26 cellular contexts compared by ENCODE assay signal in genomic region chr4:30818541-30818940, GRCh38.
"Had no signal": no experiment of that assay in that cellular context is flagged by ENCODE, and none has a peak within 500 bp of the region (broad histone marks: within the 10 kb centered on the region; RNA-seq: fewer than 3 reads in every experiment).

No MANE protein-coding gene starts in this region.

- H3K36me3 ChIP-seq: ascending aorta had no signal

- H3K4me3 ChIP-seq: ascending aorta had no signal

- DNase-seq: activated B cell treated with CpG ODN at 0.5 μM for 24 hours; activated CD4-positive, alpha-beta memory T cell treated with anti-CD3 and anti-CD28 coated beads, Interleukin-2, amount 10 ng/mL, durations not matched to agents 7 days and 5 days; activated CD4-positive, alpha-beta T cell treated with anti-CD3 and anti-CD28 coated beads for 36 hours; activated CD4-positive, alpha-beta T cell treated with anti-CD3 and anti-CD28 coated beads for 48 hours; activated CD4-positive, alpha-beta T cell treated with anti-CD3 and anti-CD28 coated beads, Interleukin-2, amount 10 ng/mL, durations not matched to agents 7 days and 5 days; activated CD4-positive, alpha-beta T cell treated with anti-CD3 and anti-CD28 coated beads, Interleukin-2, amount 50 U/mL, for 48 hours; activated CD4-positive, CD25-positive, alpha-beta regulatory T cell treated with anti-CD3 and anti-CD28 coated beads, Interleukin-2, amount 50 U/mL, for 72 hours; activated CD8-positive, alpha-beta memory T cell treated with anti-CD3 and anti-CD28 coated beads for 24 hours; activated CD8-positive, alpha-beta memory T cell treated with anti-CD3 and anti-CD28 coated beads, Interleukin-2, amount 10 ng/mL, durations not matched to agents 7 days and 5 days; activated CD8-positive, alpha-beta memory T cell treated with anti-CD3 and anti-CD28 coated beads, Interleukin-2, amount 50 U/mL, for 48 hours; activated CD8-positive, alpha-beta T cell treated with anti-CD3 and anti-CD28 coated beads, Interleukin-2, amount 10 ng/mL, durations not matched to agents 7 days and 5 days; activated effector memory CD4-positive, alpha-beta T cell treated with Interleukin-2 at 50 U/mL for 16 hours; activated gamma-delta T cell; activated naive CD4-positive, alpha-beta T cell treated with anti-CD3 and anti-CD28 coated beads, Interleukin-2, amount 10 ng/mL, durations not matched to agents 7 days and 5 days; activated naive CD4-positive, alpha-beta T cell treated with Interleukin-2 at 50 U/mL for 16 hours; activated naive CD8-positive, alpha-beta T cell treated with anti-CD3 and anti-CD28 coated beads, Interleukin-2, amount 10 ng/mL, durations not matched to agents 7 days and 5 days; activated naive CD8-positive, alpha-beta T cell treated with anti-CD3 and anti-CD28 coated beads, Interleukin-2, amount 50 U/mL, for 24 hours; activated T-cell treated with anti-CD3 and anti-CD28 coated beads, Interleukin-2, amount 50 U/mL, for 24 hours; activated T-cell treated with anti-CD3 and anti-CD28 coated beads, Interleukin-2, amount 50 U/mL, for 48 hours; amygdala; anterior cingulate cortex; central memory CD4-positive, alpha-beta T cell; T-helper 2 cell; T-helper 9 cell had no signal

- H3K27me3 ChIP-seq: ascending aorta had no signal

- ATAC-seq: activated CD4-positive, alpha-beta T cell treated with anti-CD3 and anti-CD28 coated beads for 36 hours; activated CD8-positive, alpha-beta memory T cell treated with anti-CD3 and anti-CD28 coated beads, Interleukin-2, amount 10 ng/mL, durations not matched to agents 7 days and 5 days; activated CD8-positive, alpha-beta T cell treated with anti-CD3 and anti-CD28 coated beads, Interleukin-2, amount 10 ng/mL, durations not matched to agents 7 days and 5 days; activated naive CD8-positive, alpha-beta T cell treated with anti-CD3 and anti-CD28 coated beads, Interleukin-2, amount 50 U/mL, for 24 hours had no signal

- H3K9me3 ChIP-seq: ascending aorta had no signal

- H3K27ac ChIP-seq: VCaP had no signal
